Comparison of ENCODE assay signal across 27 cellular contexts in the genomic region with DNA sequence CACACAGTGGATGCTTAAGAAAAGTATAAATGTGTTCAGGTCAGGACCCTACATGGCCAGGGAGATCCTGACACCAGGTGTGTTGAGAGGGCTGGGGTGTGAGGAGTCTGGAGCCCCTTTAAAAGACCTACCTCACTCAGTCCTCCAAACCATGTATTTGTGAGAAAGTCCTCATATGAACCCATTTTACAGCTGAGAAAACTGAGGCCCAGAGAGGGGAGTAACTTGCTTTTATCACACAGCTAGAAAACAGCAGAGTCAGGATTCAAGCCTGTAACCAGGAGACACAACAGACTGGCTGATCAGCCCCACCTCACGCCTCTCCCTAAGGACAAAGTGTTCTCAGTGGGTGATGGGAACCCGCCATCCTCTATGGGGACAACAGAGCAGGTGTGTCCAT.
"Had no signal": no experiment of that assay in that cellular context is flagged by ENCODE, and none has a peak within 500 bp of the region (broad histone marks: within the 10 kb centered on the region; RNA-seq: fewer than 3 reads in every experiment).

No MANE protein-coding gene starts in this region.

- H3K4me2 ChIP-seq: neural progenitor cell, smooth muscle cell had no signal

- H3K27me3 ChIP-seq: neural progenitor cell, ovary, right lobe of liver, testis, uterus had no signal

- H3K9me3 ChIP-seq: ovary, psoas muscle, right lobe of liver, spleen, suprapubic skin, testis, tibial artery, transverse colon, upper lobe of right lung, uterus had no signal

- H3K27ac ChIP-seq: neural progenitor cell, ovary, parathyroid adenoma, psoas muscle, right lobe of liver, skin epidermis, spleen, suprapubic skin, testis, tibial artery, transverse colon, upper lobe of right lung, uterus had no signal

- H2AFZ ChIP-seq: parathyroid adenoma had no signal

- ATAC-seq: natural killer cell; psoas muscle; stimulated activated memory B cell treated with anti-CD40 and anti-IgM and Interleukin-4, amounts not matched to agents 10 μg/mL and 1 μg/mL and 100 μg/mL, for 72 hours; stimulated activated naive CD8-positive, alpha-beta T cell treated with anti-CD3 and anti-CD28 coated beads, Interleukin-15, amount 100 ng/mL, for 72 hours; stimulated activated naive CD8-positive, alpha-beta T cell treated with anti-CD3 and anti-CD28 coated beads, Interleukin-15, Interleukin-2, amounts not matched to agents 100 U/mL and 50 U/mL, for 24 hours; upper lobe of right lung had no signal

- H3K79me2 ChIP-seq: parathyroid adenoma had no signal

- H3K4me3 ChIP-seq: neural progenitor cell, ovary, psoas muscle, right lobe of liver, skin epidermis, smooth muscle cell, spleen, suprapubic skin, testis, tibial artery, transverse colon, upper lobe of right lung, uterus had no signal

- H3K4me1 ChIP-seq: parathyroid adenoma, psoas muscle, right lobe of liver, spleen, suprapubic skin, testis, tibial artery, transverse colon, upper lobe of right lung, uterus had no signal

- DNase-seq: natural killer cell; occipital lobe; ovary; psoas muscle; right cardiac atrium; right lobe of liver; spleen; stimulated activated CD4-positive, alpha-beta T cell treated with anti-CD3 and anti-CD28 coated beads, Interleukin-12 subunit alpha, Interleukin-12 subunit beta, amount 100 ng/mL, for 4 hours; stimulated activated CD4-positive, alpha-beta T cell treated with anti-CD3 and anti-CD28 coated beads, Interleukin-1b, Interleukin-23, amount 100 ng/mL, for 48 hours; stimulated activated CD4-positive, alpha-beta T cell treated with anti-CD3 and anti-CD28 coated beads, Interleukin-4, amount 100 ng/mL, for 1 hour; stimulated activated CD4-positive, alpha-beta T cell treated with anti-CD3 and anti-CD28 coated beads, Interleukin-4, amount 100 ng/mL, for 4 hours; stimulated activated CD8-positive, alpha-beta memory T cell treated with anti-CD3 and anti-CD28 coated beads, Interleukin-4, amount 100 ng/mL, for 48 hours; stimulated activated naive CD4-positive, alpha-beta T cell; stimulated activated naive CD8-positive, alpha-beta T cell treated with anti-CD3 and anti-CD28 coated beads, Interleukin-15, amount 100 ng/mL, for 72 hours; stimulated activated naive CD8-positive, alpha-beta T cell treated with anti-CD3 and anti-CD28 coated beads, Interleukin-15, Interleukin-2, amounts not matched to agents 100 U/mL and 50 U/mL, for 24 hours; substantia nigra; testis; tibial artery; transverse colon; upper lobe of right lung; uterus had no signal

- H3K36me3 ChIP-seq: neural progenitor cell, ovary, right lobe of liver, spleen, suprapubic skin, tibial artery, transverse colon, upper lobe of right lung, uterus had no signal

- H3K9ac ChIP-seq: neural progenitor cell, parathyroid adenoma had no signal
